Comparison of ENCODE assay signal across 1 cellular context in the genomic region with DNA sequence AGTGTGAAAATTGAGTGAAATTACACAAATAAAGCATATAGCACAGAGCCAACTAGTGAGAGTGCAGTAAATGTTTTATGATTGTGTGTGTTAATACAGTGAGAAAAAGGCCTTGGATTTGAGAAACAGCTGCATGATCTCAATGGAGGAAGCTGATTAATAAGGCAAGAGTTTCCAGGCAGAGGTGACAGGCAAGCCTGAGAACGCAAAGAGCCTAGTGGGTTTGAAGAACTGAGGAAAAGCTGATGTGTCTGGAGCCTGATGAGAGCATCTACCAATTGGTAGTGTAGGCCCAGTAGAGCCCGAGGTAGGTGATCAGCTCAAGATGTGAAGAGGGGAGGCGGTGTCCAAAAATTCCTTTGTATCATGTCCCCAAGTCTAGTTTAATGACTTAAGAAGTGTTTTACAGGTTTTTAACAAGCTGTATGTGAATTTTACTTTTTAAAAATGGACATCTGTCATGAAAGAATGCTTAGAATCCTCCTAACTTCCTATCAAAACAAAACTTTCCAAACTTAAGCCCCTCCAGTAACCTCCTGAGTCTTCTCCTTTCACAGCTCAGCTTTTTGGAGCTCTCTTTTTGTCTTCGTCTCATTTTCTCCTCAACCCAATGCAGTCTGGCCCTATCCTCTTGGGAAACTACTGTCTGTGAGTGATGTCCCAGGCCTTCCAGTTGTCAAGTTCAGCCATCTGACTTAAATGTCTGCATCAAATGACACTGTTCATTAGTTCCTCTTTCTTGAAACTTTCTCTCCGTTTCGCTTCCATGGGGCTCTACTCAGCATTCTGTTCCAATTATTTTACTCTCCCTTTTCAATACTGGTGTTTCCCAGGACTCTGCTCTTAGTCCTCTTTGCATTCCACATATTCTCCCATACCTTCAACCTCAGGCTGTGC.
TF ChIP-seq lines count a peak whose summit lies in the region.

No MANE protein-coding gene starts in this region.

TF ChIP-seq in HCT116, 20 proteins besides CTCF, POLR2A, EP300 and RAD21:
- TF ChIP-seq CBX3 (IDR thresholded peaks at IDR 0.05; ENCODE audit: low read depth), result no peak
- no peak for TF ChIP-seq EZH2 (IDR thresholded peaks at IDR 0.05)
- no peak for TF ChIP-seq CEBPB (IDR thresholded peaks at IDR 0.05; ENCODE audit: low read depth)
- TF ChIP-seq ZNF274 (IDR thresholded peaks at IDR 0.05; ENCODE audit: low read depth, low read length), result no peak
- no peak for TF ChIP-seq SP1 (IDR thresholded peaks at IDR 0.05; ENCODE audit: low read depth)
- no peak for TF ChIP-seq EGR1 (IDR thresholded peaks at IDR 0.05; ENCODE audit: low read depth)
- no peak for TF ChIP-seq YY1 (IDR thresholded peaks at IDR 0.05; ENCODE audit: extremely low read depth, insufficient replicate concordance, low read depth, low read length)
- no peak for TF ChIP-seq JUND (IDR thresholded peaks at IDR 0.05)
- no peak for TF ChIP-seq SRF (IDR thresholded peaks at IDR 0.05; ENCODE audit: low read depth)
TF ChIP-seq in HCT116: peak in this region for 0.
